Comparison of ENCODE assay signal across 8 cellular contexts in the genomic region with DNA sequence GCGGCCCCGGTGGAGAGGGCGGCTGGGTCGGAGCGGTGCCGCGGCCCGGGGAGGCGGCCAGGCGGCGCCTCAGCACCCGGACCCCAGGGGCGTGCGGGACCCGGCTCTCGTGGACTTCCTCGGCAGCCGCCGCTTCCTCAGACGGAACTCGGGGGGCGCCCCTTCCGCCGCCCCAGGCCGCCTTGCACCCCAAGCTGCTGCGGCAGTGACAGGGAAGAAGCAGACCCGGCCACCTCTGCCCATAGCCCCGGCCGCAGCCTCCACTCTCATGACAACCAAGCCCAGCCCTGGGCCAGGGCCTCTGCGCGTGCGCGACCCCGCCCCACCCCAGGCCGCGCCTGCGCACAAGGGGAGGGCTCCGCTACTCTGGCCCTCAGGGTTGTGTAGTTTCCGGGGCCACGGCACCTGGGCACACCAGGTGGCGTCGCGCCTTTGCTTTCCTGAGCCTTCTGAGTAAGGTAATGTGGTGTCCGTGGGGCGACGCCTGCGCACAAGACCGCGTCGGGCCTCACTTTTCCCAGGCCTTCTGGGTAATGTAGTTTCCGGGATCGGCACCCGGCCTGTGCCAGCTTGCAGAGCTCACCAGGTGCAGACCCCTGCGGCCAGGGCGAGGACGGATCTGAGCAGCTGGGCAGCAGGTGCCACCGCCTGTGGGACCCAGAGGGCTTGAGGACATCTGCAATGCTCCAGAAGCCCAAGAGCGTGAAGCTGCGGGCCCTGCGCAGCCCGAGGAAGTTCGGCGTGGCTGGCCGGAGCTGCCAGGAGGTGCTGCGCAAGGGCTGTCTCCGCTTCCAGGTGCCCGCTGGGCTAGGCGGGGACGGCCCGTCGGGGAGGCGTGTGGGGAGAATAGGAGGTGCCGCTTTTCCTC. TPM values are rescaled to one million over a fixed set of nuclear protein-coding genes. Genes with fewer than 3 reads are reported as not detected.
DNase-seq lines count a peak whose midpoint lies in the region; ATAC-seq, FAIRE-seq and TF ChIP-seq lines count a peak whose summit lies in the region.

A gene (minus strand): TSS at position 289 of the 868 bp plus-strand sequence. CDS start 4,804 bp downstream, outside the sequence.
A gene with protein sequence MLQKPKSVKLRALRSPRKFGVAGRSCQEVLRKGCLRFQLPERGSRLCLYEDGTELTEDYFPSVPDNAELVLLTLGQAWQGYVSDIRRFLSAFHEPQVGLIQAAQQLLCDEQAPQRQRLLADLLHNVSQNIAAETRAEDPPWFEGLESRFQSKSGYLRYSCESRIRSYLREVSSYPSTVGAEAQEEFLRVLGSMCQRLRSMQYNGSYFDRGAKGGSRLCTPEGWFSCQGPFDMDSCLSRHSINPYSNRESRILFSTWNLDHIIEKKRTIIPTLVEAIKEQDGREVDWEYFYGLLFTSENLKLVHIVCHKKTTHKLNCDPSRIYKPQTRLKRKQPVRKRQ (plus strand): TSS at position 554 of the 868 bp plus-strand sequence. CDS start 128 bp downstream, at position 682.

- peaks cover 21% of the 10 kb centered on the region; the same call in 1 of the 2 replicates for H3K27me3 ChIP-seq in HUES6 (ENCODE audit: control insufficient read depth, insufficient read depth, low read length)

- H3K9me2 ChIP-seq in OCI-LY7 (ENCODE audit: insufficient read depth, low read length) = no peaks in the 10 kb centered on the region

- ATAC-seq in GM21423 (IDR thresholded peaks at IDR 0.05; ENCODE audit: unreplicated experiment) (peak; percentile 97), mucosa of descending colon (peak; percentile 98)

- peak; percentile 11 for TF ChIP-seq CTCF in D721Med (IDR thresholded peaks at IDR 0.05; ENCODE audit: insufficient read depth, missing control alignments)
- TF ChIP-seq CTCF in OCI-LY7 (conservative IDR thresholded peaks at IDR 0.05; ENCODE audit: low read length) = peak; percentile 69
- peak; percentile 47 for TF ChIP-seq CTCF in mucosa of descending colon (IDR thresholded peaks at IDR 0.05)

- H3K36me3 ChIP-seq in HUES6 (ENCODE audit: control insufficient read depth, insufficient read depth, low read length) = no peaks in the 10 kb centered on the region
- peaks cover 7% of the 10 kb centered on the region for H3K36me3 ChIP-seq in OCI-LY7 (ENCODE audit: insufficient read depth, low read length)
- no peaks in the 10 kb centered on the region for H3K36me3 ChIP-seq in mucosa of descending colon (ENCODE audit: low read depth)

- peak within 1 kb of the TSS; percentile 79 for H2AFZ ChIP-seq in OCI-LY7 (ENCODE audit: low read length)

- H3K9ac ChIP-seq in HUES6 (ENCODE audit: low read length) = peak within 1 kb of the TSS; percentile 40

- H3K9me3 ChIP-seq in HUES6 (ENCODE audit: control insufficient read depth, insufficient read depth, low read depth, low read length) (no peaks in the 10 kb centered on the region), OCI-LY7 (ENCODE audit: low read length) (no peaks in the 10 kb centered on the region), mucosa of descending colon (no peaks in the 10 kb centered on the region)

- H3K79me2 ChIP-seq in OCI-LY7 (ENCODE audit: insufficient read depth, low read depth, low read length) = peaks cover 46% of the 10 kb centered on the region

- POLR2A ChIA-PET in OCI-LY7 (lab: Charles Lee) = interaction anchor here (0.6 to 1.7 kb wide), 3 partner anchors 44 to 969 kb away, joined by 3 to 6 read pairs (median 3); no protein-coding TSS in a partner anchor

- H3K27ac ChIP-seq in HUES6 (ENCODE audit: low read depth, low read length) (no peak within 1 kb of the TSS), OCI-LY7 (ENCODE audit: low read depth, low read length, poor library complexity, severe bottlenecking) (peak within 1 kb of the TSS; percentile 36), epithelial cell of prostate (peak within 1 kb of the TSS; percentile 58)

- intact Hi-C loops in OCI-LY7 (cut with micrococcal nuclease; ENCODE audit: unreplicated experiment) (loop anchor here (1.0 to 5.0 kb wide), 3 partner anchors 43 to 190 kb away; a partner anchor contains a TSS), mucosa of descending colon (cut with DNase I, micrococcal nuclease) (no loop called here)

- H3K4me1 ChIP-seq in HUES6 (ENCODE audit: control insufficient read depth, insufficient read depth, low read length) = peaks cover 19% of the 10 kb centered on the region; the same call in 1 of the 2 replicates
- peaks cover 26% of the 10 kb centered on the region for H3K4me1 ChIP-seq in OCI-LY7 (ENCODE audit: insufficient read depth, low read length, poor library complexity, severe bottlenecking)
- peaks cover 17% of the 10 kb centered on the region for H3K4me1 ChIP-seq in mucosa of descending colon (ENCODE audit: low read depth)

- no peak for FAIRE-seq in D721Med (lab: Jason Lieb, UNC)

- peaks cover 7% of the 10 kb centered on the region; the same call in 1 of the 2 replicates for H4K20me1 ChIP-seq in OCI-LY7 (ENCODE audit: insufficient read depth, low read length)

- H3K4me2 ChIP-seq in OCI-LY7 (ENCODE audit: low read length) = peak within 1 kb of the TSS; percentile 89

- CTCF ChIA-PET in OCI-LY7 (lab: Charles Lee; ENCODE audit: unreplicated experiment) = interaction anchor here (0.6 to 2.5 kb wide), 5 partner anchors 43 to 190 kb away, joined by 3 to 7 read pairs (median 4); a partner anchor contains a TSS

- BruUV-seq in OCI-LY7 (replicated peaks; lab: Mats Ljungman, UMichigan) = no TSS peak

- peak; percentile 86 for DNase-seq in D721Med (ENCODE audit: insufficient read length, low spot score)
- peak; percentile 99 for DNase-seq in OCI-LY7 (ENCODE audit: low spot score)
- DNase-seq in activated T-cell treated with anti-CD3 and anti-CD28 coated beads for 24 hours (ENCODE audit: low read depth) = peak; percentile 95
- peak; percentile 92 for DNase-seq in epithelial cell of prostate (ENCODE audit: low read depth, low spot score)
- DNase-seq in mucosa of descending colon = peak; percentile 98
- DNase-seq in stimulated activated CD8-positive, alpha-beta memory T cell treated with anti-CD3 and anti-CD28 coated beads, Interleukin-4, amount 100 ng/mL, for 24 hours (ENCODE audit: low read depth) = peak; percentile 92

- H3K4me3 ChIP-seq in HUES6 (ENCODE audit: low read depth, low read length) = peak within 1 kb of the TSS; percentile 94
- H3K4me3 ChIP-seq in OCI-LY7 (ENCODE audit: low read depth, low read length, poor library complexity, severe bottlenecking) = peak within 1 kb of the TSS; percentile 87
- peak within 1 kb of the TSS; percentile 83 for H3K4me3 ChIP-seq in mucosa of descending colon

RNA-seq across cellular contexts. Expression of the first gene that starts in this region (rescaled TPM):
- total RNA-seq in OCI-LY7 (2014; rRNA removed; shearing (Covaris generic)) = 26.8 and 36.5 TPM in 2 replicates
- 71.0 and 71.7 TPM in 2 replicates for total RNA-seq in OCI-LY7 (2022)
- total RNA-seq in mucosa of descending colon = 10 to 100 TPM; 33.4 to 62.0 (median 36.1) TPM

RNA-seq across cellular contexts. Expression of the second gene that starts in this region (rescaled TPM):
- total RNA-seq in OCI-LY7 (2014; rRNA removed; shearing (Covaris generic)) = 15.2 and 21.6 TPM in 2 replicates
- 16.0 and 17.9 TPM in 2 replicates for total RNA-seq in OCI-LY7 (2022)
- total RNA-seq in mucosa of descending colon = 1 to 10 TPM; 7.6 to 9.2 (median 8.4) TPM

Comparison
In these comparisons a context has a peak if more than half of its experiments do, and no peak if none do; other contexts are left out.
1. CTCF ChIP-seq: peak in every context shown above with its lines; median percentile 69 in OCI-LY7; 47 in mucosa of descending colon; 11 in D721Med.